In genomic region chr5:149381261-149381985, GRCh38 we compare ENCODE assay signal across 1 cellular context.
TF ChIP-seq lines count a peak whose summit lies in the region.

No MANE protein-coding gene starts in this region.

TF ChIP-seq in IMR-90, 13 proteins besides CTCF, POLR2A, EP300 and RAD21:
- no peak for TF ChIP-seq CEBPB (IDR thresholded peaks at IDR 0.05; ENCODE audit: low read depth, low read length)
- TF ChIP-seq RCOR1 (IDR thresholded peaks at IDR 0.05; ENCODE audit: insufficient replicate concordance, low read length): no peak
- no peak for TF ChIP-seq FOS (IDR thresholded peaks at IDR 0.05; ENCODE audit: low read depth, low read length)
- no peak for TF ChIP-seq BHLHE40 (IDR thresholded peaks at IDR 0.05; ENCODE audit: low read depth, low read length)
- TF ChIP-seq MAZ (IDR thresholded peaks at IDR 0.05; ENCODE audit: borderline replicate concordance, low read depth, low read length): no peak
- no peak for TF ChIP-seq ELK1 (IDR thresholded peaks at IDR 0.05; ENCODE audit: borderline replicate concordance, low read depth, low read length)
- no peak for TF ChIP-seq RFX5 (IDR thresholded peaks at IDR 0.05; ENCODE audit: low read depth, low read length)
- no peak for TF ChIP-seq CHD1 (IDR thresholded peaks at IDR 0.05; ENCODE audit: low read depth, low read length)
- no peak for TF ChIP-seq MXI1 (IDR thresholded peaks at IDR 0.05; ENCODE audit: borderline replicate concordance, low read depth, low read length)
- TF ChIP-seq SMC3 (IDR thresholded peaks at IDR 0.05; ENCODE audit: low read depth, low read length): no peak
- TF ChIP-seq USF2 (IDR thresholded peaks at IDR 0.05; ENCODE audit: low read depth, low read length): no peak
- TF ChIP-seq NFE2L2 (IDR thresholded peaks at IDR 0.05; ENCODE audit: low read depth, low read length): no peak
- no peak for TF ChIP-seq MAFK (IDR thresholded peaks at IDR 0.05; ENCODE audit: low read depth, low read length)
